9 cellular contexts compared by ENCODE assay signal in genomic region chr4:36208884-36209473, GRCh38. TPM values are rescaled to one million over a fixed set of nuclear protein-coding genes. Genes with fewer than 3 reads are reported as not detected.
A peak's percentile ranks its signal among the peaks of the same experiment; 100 is the strongest.
DNase-seq lines count a peak whose midpoint lies in the region; ATAC-seq and TF ChIP-seq lines count a peak whose summit lies in the region.
"Had no signal": no experiment of that assay in that cellular context is flagged by ENCODE, and none has a peak within 500 bp of the region (broad histone marks: within the 10 kb centered on the region; RNA-seq: fewer than 3 reads in every experiment).

No MANE protein-coding gene starts in this region.

- H3K4me3 ChIP-seq in upper lobe of right lung, result no peak overlapping the region

- H3K27ac Mint-ChIP-seq in activated CD4-positive, alpha-beta T cell treated with anti-CD3 and anti-CD28 coated beads, Interleukin-2, amount 10 ng/mL, durations not matched to agents 7 days and 5 days, result peak overlapping the region; percentile 25
- peak overlapping the region; percentile 92 for H3K27ac Mint-ChIP-seq in stimulated activated effector memory CD8-positive, alpha-beta T cell treated with anti-CD3 and anti-CD28 coated beads, Interleukin-12 subunit alpha, Interleukin-12 subunit beta, amount 100 ng/mL, for 72 hours

- ATAC-seq in HG02642 (IDR thresholded peaks at IDR 0.05; ENCODE audit: poor library complexity, unreplicated experiment), result peak; percentile 85
- ATAC-seq in stimulated activated effector memory CD8-positive, alpha-beta T cell treated with anti-CD3 and anti-CD28 coated beads, Interleukin-12 subunit alpha, Interleukin-12 subunit beta, amount 100 ng/mL, for 72 hours, result peak; percentile 87
- ATAC-seq in upper lobe of right lung, result no peak
- ATAC-seq in left ventricle myocardium superior, result no peak

- H3K36me3 Mint-ChIP-seq in activated CD4-positive, alpha-beta T cell treated with anti-CD3 and anti-CD28 coated beads, Interleukin-2, amount 10 ng/mL, durations not matched to agents 7 days and 5 days (ENCODE audit: low read depth), result peaks cover 56% of the 10 kb centered on the region
- peaks cover 98% of the 10 kb centered on the region for H3K36me3 Mint-ChIP-seq in stimulated activated effector memory CD8-positive, alpha-beta T cell treated with anti-CD3 and anti-CD28 coated beads, Interleukin-12 subunit alpha, Interleukin-12 subunit beta, amount 100 ng/mL, for 72 hours

- peaks cover 17% of the 10 kb centered on the region for H3K36me3 ChIP-seq in upper lobe of right lung

- POLR2A ChIA-PET in activated CD4-positive, alpha-beta T cell treated with anti-CD3 and anti-CD28 coated beads, Interleukin-2, amount 10 ng/mL, durations not matched to agents 7 days and 5 days (lab: Charles Lee), result no interaction called here

- H3K27ac ChIP-seq in upper lobe of right lung, result no peak overlapping the region

- H3K4me1 Mint-ChIP-seq in activated CD4-positive, alpha-beta T cell treated with anti-CD3 and anti-CD28 coated beads, Interleukin-2, amount 10 ng/mL, durations not matched to agents 7 days and 5 days, result peaks cover 35% of the 10 kb centered on the region
- peaks cover 45% of the 10 kb centered on the region for H3K4me1 Mint-ChIP-seq in stimulated activated effector memory CD8-positive, alpha-beta T cell treated with anti-CD3 and anti-CD28 coated beads, Interleukin-12 subunit alpha, Interleukin-12 subunit beta, amount 100 ng/mL, for 72 hours

- H3K4me3 Mint-ChIP-seq in activated CD4-positive, alpha-beta T cell treated with anti-CD3 and anti-CD28 coated beads, Interleukin-2, amount 10 ng/mL, durations not matched to agents 7 days and 5 days, result no peak overlapping the region
- H3K4me3 Mint-ChIP-seq in stimulated activated effector memory CD8-positive, alpha-beta T cell treated with anti-CD3 and anti-CD28 coated beads, Interleukin-12 subunit alpha, Interleukin-12 subunit beta, amount 100 ng/mL, for 72 hours, result peak overlapping the region; percentile 51

- no peaks in the 10 kb centered on the region for H3K9me3 Mint-ChIP-seq in activated CD4-positive, alpha-beta T cell treated with anti-CD3 and anti-CD28 coated beads, Interleukin-2, amount 10 ng/mL, durations not matched to agents 7 days and 5 days
- H3K9me3 Mint-ChIP-seq in stimulated activated effector memory CD8-positive, alpha-beta T cell treated with anti-CD3 and anti-CD28 coated beads, Interleukin-12 subunit alpha, Interleukin-12 subunit beta, amount 100 ng/mL, for 72 hours, result no peaks in the 10 kb centered on the region

- H3K27me3 Mint-ChIP-seq in activated CD4-positive, alpha-beta T cell treated with anti-CD3 and anti-CD28 coated beads, Interleukin-2, amount 10 ng/mL, durations not matched to agents 7 days and 5 days, result no peaks in the 10 kb centered on the region

- no peaks in the 10 kb centered on the region for H3K9me3 ChIP-seq in upper lobe of right lung

- CTCF ChIA-PET in activated CD4-positive, alpha-beta T cell treated with anti-CD3 and anti-CD28 coated beads, Interleukin-2, amount 10 ng/mL, durations not matched to agents 7 days and 5 days (lab: Charles Lee), result interaction anchor here (1.3 kb wide), 1 partner anchor 13 kb away, joined by 3 read pairs; no protein-coding TSS in a partner anchor

- peak; percentile 39 for DNase-seq in activated CD4-positive, alpha-beta T cell treated with anti-CD3 and anti-CD28 coated beads, Interleukin-2, amount 10 ng/mL, durations not matched to agents 7 days and 5 days
- no peak for DNase-seq in activated CD4-positive, alpha-beta T cell treated with anti-CD3 and anti-CD28 coated beads, Interleukin-2, amount 50 U/mL, for 48 hours
- DNase-seq in RPMI8226, result peak; percentile 23
- peak in 1 of 2 donors; percentile 69 for DNase-seq in stimulated activated effector memory CD8-positive, alpha-beta T cell treated with anti-CD3 and anti-CD28 coated beads, Interleukin-12 subunit alpha, Interleukin-12 subunit beta, amount 100 ng/mL, for 72 hours (ENCODE audit: low spot score in 2 of 2)
- DNase-seq in SIG-M5 (lab: John Stamatoyannopoulos, UW), result no peak
- DNase-seq in upper lobe of right lung, result no peak
- DNase-seq in left ventricle myocardium superior, result no peak
- DNase-seq: ACHN had no signal

- no peak for TF ChIP-seq CTCF in upper lobe of right lung (IDR thresholded peaks at IDR 0.05)

- intact Hi-C loops in upper lobe of right lung (cut with DNase I) (no loop called here), left ventricle myocardium superior (cut with micrococcal nuclease) (no loop called here)

- no peaks in the 10 kb centered on the region for H3K27me3 ChIP-seq in upper lobe of right lung

- H3K4me1 ChIP-seq in upper lobe of right lung, result no peaks in the 10 kb centered on the region

RNA-seq across cellular contexts. Expression of gene ARAP2, which starts 35.3 kb away (rescaled TPM):
- total RNA-seq in activated CD4-positive, alpha-beta T cell treated with anti-CD3 and anti-CD28 coated beads, Interleukin-2, amount 10 ng/mL, durations not matched to agents 7 days and 5 days, result 10 to 100 TPM; 35.8 to 49.7 TPM
- total RNA-seq in upper lobe of right lung (57.2 TPM), left ventricle myocardium superior (2.7 TPM)

Comparison
In these comparisons a context has a peak if more than half of its experiments do, and no peak if none do; other contexts are left out.
1. DNase-seq: peak in activated CD4-positive, alpha-beta T cell treated with anti-CD3 and anti-CD28 coated beads, Interleukin-2, amount 10 ng/mL, durations not matched to agents 7 days and 5 days (single experiment) and RPMI8226 (single experiment); none in activated CD4-positive, alpha-beta T cell treated with anti-CD3 and anti-CD28 coated beads, Interleukin-2, amount 50 U/mL, for 48 hours (0 of 2), SIG-M5 (single experiment), upper lobe of right lung (single experiment) and left ventricle myocardium superior (single experiment).
2. ATAC-seq: peak in HG02642 (single experiment) and stimulated activated effector memory CD8-positive, alpha-beta T cell treated with anti-CD3 and anti-CD28 coated beads, Interleukin-12 subunit alpha, Interleukin-12 subunit beta, amount 100 ng/mL, for 72 hours (single experiment); none in upper lobe of right lung (single experiment) and left ventricle myocardium superior (single experiment).